Comparison of ENCODE assay signal across 32 cellular contexts in genomic region chr4:116386856-116387255, GRCh38.
"Had no signal": no experiment of that assay in that cellular context is flagged by ENCODE, and none has a peak within 500 bp of the region (broad histone marks: within the 10 kb centered on the region; RNA-seq: fewer than 3 reads in every experiment).

No MANE protein-coding gene starts in this region.

- H3K4me1 ChIP-seq: adrenal gland, ascending aorta, esophagus muscularis mucosa, foreskin keratinocyte, gastroesophageal sphincter, heart right ventricle had no signal

- H3K36me3 ChIP-seq: adrenal gland, ascending aorta, brain microvascular endothelial cell, esophagus muscularis mucosa, gastroesophageal sphincter, heart right ventricle, WERI-Rb-1 had no signal

- FAIRE-seq: bronchial epithelial cell had no signal

- H3K4me3 ChIP-seq: adrenal gland, ascending aorta, esophagus muscularis mucosa, gastroesophageal sphincter, heart right ventricle had no signal

- H3K9me3 ChIP-seq: adrenal gland, ascending aorta, esophagus muscularis mucosa, gastroesophageal sphincter, heart right ventricle had no signal

- H3K27me3 ChIP-seq: adrenal gland, ascending aorta, brain microvascular endothelial cell, esophagus muscularis mucosa, foreskin keratinocyte, gastroesophageal sphincter, heart right ventricle had no signal

- DNase-seq: activated CD4-positive, alpha-beta memory T cell treated with anti-CD3 and anti-CD28 coated beads for 36 hours; activated CD4-positive, alpha-beta T cell treated with anti-CD3 and anti-CD28 coated beads for 36 hours; activated CD4-positive, alpha-beta T cell treated with anti-CD3 and anti-CD28 coated beads, Interleukin-2, amount 10 ng/mL, durations not matched to agents 24 days and 14 days; activated CD4-positive, CD25-positive, alpha-beta regulatory T cell; activated CD4-positive, CD25-positive, alpha-beta regulatory T cell treated with anti-CD3 and anti-CD28 coated beads, Interleukin-2, amount 50 U/mL, for 72 hours; activated CD8-positive, alpha-beta memory T cell treated with anti-CD3 and anti-CD28 coated beads, Interleukin-2, amount 10 ng/mL, durations not matched to agents 7 days and 5 days; activated CD8-positive, alpha-beta memory T cell treated with anti-CD3 and anti-CD28 coated beads, Interleukin-2, amount 50 U/mL, for 4 hours; activated CD8-positive, alpha-beta T cell treated with anti-CD3 and anti-CD28 coated beads, Interleukin-2, amount 10 ng/mL, durations not matched to agents 7 days and 5 days; activated effector memory CD4-positive, alpha-beta T cell treated with anti-CD3 and anti-CD28 coated beads, Interleukin-2, amount 50 U/mL, for 16 hours; activated naive CD4-positive, alpha-beta T cell treated with anti-CD3 and anti-CD28 coated beads for 36 hours; activated naive CD8-positive, alpha-beta T cell treated with anti-CD3 and anti-CD28 coated beads for 36 hours; activated naive CD8-positive, alpha-beta T cell treated with anti-CD3 and anti-CD28 coated beads, Interleukin-2, amount 50 U/mL, for 24 hours; activated T-cell treated with anti-CD3 and anti-CD28 coated beads, Interleukin-2, amount 50 U/mL, for 1 hour; activated T-cell treated with anti-CD3 and anti-CD28 coated beads, Interleukin-2, amount 50 U/mL, for 48 hours; adrenal gland; brain microvascular endothelial cell; caudate nucleus; cortex of kidney; dermis blood vessel endothelial cell; effector CD4-positive, alpha-beta T cell; effector memory CD8-positive, alpha-beta T cell; erythroblast; foreskin keratinocyte; heart right ventricle; T-helper 1 cell; T-helper 17 cell; T1000; WERI-Rb-1 had no signal
